In the genomic region with DNA sequence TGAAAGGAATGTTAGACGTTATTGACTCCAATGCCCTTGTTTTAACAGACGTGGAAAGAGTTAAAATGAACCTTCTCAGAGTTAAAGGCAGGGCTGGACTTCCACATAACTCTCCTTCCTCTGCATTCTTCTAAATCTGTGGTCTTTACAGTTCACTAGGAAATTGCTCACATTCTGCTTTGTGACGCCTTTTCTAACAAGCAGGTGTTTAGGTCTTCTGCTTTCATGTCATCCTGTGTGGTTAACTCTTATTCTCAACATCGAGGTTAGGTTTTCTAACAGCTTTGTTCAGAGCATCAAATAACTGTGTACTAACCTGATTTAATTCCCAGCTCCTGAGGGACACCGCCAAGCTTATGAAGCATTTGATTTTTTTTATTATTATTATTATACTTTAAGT, we compare ENCODE assay signal across 18 cellular contexts.
DNase-seq lines count a peak whose midpoint lies in the region; ATAC-seq and TF ChIP-seq lines count a peak whose summit lies in the region.
"Had no signal": no experiment of that assay in that cellular context is flagged by ENCODE, and none has a peak within 500 bp of the region (broad histone marks: within the 10 kb centered on the region; RNA-seq: fewer than 3 reads in every experiment).

No MANE protein-coding gene starts in this region.

- H3K4me1 ChIP-seq in neuronal stem cell (ENCODE audit: control insufficient read depth in 2 of 2, insufficient read depth in 1 of 2, low read depth in 1 of 2, low read length in 2 of 2): no peaks in the 10 kb centered on the region
- H3K4me1 ChIP-seq: SJCRH30 had no signal

- H2BK15ac ChIP-seq in neuronal stem cell (ENCODE audit: low read length): no peak overlapping the region

- peaks cover 0 to 1% of the 10 kb centered on the region in 2 donors for H3K9me3 ChIP-seq in neuronal stem cell (replicated peaks in 1 of 2; ENCODE audit: control insufficient read depth in 2 of 2, insufficient read depth in 1 of 2, low read depth in 1 of 2, low read length in 2 of 2)
- H3K9me3 ChIP-seq: SJCRH30 had no signal

- no peak overlapping the region for H3K4me2 ChIP-seq in neuronal stem cell (ENCODE audit: insufficient read depth, low read length, poor library complexity, severe bottlenecking)
- H3K4me2 ChIP-seq: PC-9 had no signal

- H3K36me3 Mint-ChIP-seq in activated CD8-positive, alpha-beta T cell treated with anti-CD3 and anti-CD28 coated beads for 36 hours (ENCODE audit: low read depth): no peaks in the 10 kb centered on the region
- H3K36me3 Mint-ChIP-seq in activated CD8-positive, alpha-beta T cell treated with anti-CD3 and anti-CD28 coated beads, Interleukin-2, amount 10 ng/mL, durations not matched to agents 7 days and 5 days (ENCODE audit: low read depth): no peaks in the 10 kb centered on the region
- no peaks in the 10 kb centered on the region for H3K36me3 Mint-ChIP-seq in stimulated activated effector memory CD8-positive, alpha-beta T cell treated with anti-CD3 and anti-CD28 coated beads, Interleukin-12 subunit alpha, Interleukin-12 subunit beta, amount 100 ng/mL, for 72 hours
- H3K36me3 Mint-ChIP-seq: CD4-positive, alpha-beta memory T cell had no signal

- H3K27me3 ChIP-seq in neuronal stem cell (ENCODE audit: control insufficient read depth in 3 of 3, insufficient read depth in 3 of 3, low read depth in 1 of 3, low read length in 3 of 3): no peaks in the 10 kb centered on the region
- H3K27me3 ChIP-seq: SJCRH30 had no signal

- H3K23ac ChIP-seq in neuronal stem cell (ENCODE audit: low read depth, low read length, poor library complexity): no peak overlapping the region

- no peak overlapping the region for H3K27ac ChIP-seq in neuronal stem cell (replicated peaks; ENCODE audit: low read length)
- H3K27ac ChIP-seq: PC-9, SJCRH30 had no signal

- H2AK5ac ChIP-seq in neuronal stem cell (ENCODE audit: low read depth, low read length): no peak overlapping the region

- H3K79me1 ChIP-seq in neuronal stem cell (ENCODE audit: low read depth, low read length): no peaks in the 10 kb centered on the region

- H3K27me3 Mint-ChIP-seq in activated CD8-positive, alpha-beta T cell treated with anti-CD3 and anti-CD28 coated beads for 36 hours: no peaks in the 10 kb centered on the region
- H3K27me3 Mint-ChIP-seq in activated CD8-positive, alpha-beta T cell treated with anti-CD3 and anti-CD28 coated beads, Interleukin-2, amount 10 ng/mL, durations not matched to agents 7 days and 5 days (ENCODE audit: low read depth): no peaks in the 10 kb centered on the region

- H3K4me3 ChIP-seq in foreskin fibroblast (ENCODE audit: low read depth in 1 of 2, low read length in 2 of 2) (no peak overlapping the region), neuronal stem cell (ENCODE audit: low read length in 2 of 2) (no peak overlapping the region)
- H3K4me3 ChIP-seq: PC-9, SJCRH30 had no signal

- peaks cover 18% of the 10 kb centered on the region for H3K4me1 Mint-ChIP-seq in activated CD8-positive, alpha-beta T cell treated with anti-CD3 and anti-CD28 coated beads for 36 hours (ENCODE audit: low read depth)
- H3K4me1 Mint-ChIP-seq in activated CD8-positive, alpha-beta T cell treated with anti-CD3 and anti-CD28 coated beads, Interleukin-2, amount 10 ng/mL, durations not matched to agents 7 days and 5 days (ENCODE audit: low read depth): peaks cover 12% of the 10 kb centered on the region
- peaks cover 6% of the 10 kb centered on the region for H3K4me1 Mint-ChIP-seq in stimulated activated effector memory CD8-positive, alpha-beta T cell treated with anti-CD3 and anti-CD28 coated beads, Interleukin-12 subunit alpha, Interleukin-12 subunit beta, amount 100 ng/mL, for 72 hours

- no CpG with 5 or more reads among the region's 5 CpGs for WGBS in neuronal stem cell (ENCODE audit: extremely low coverage in 2 of 2, insufficient read length in 2 of 2, insufficient replicate concordance in 1 of 2), 2 donors

- H2BK12ac ChIP-seq in neuronal stem cell (ENCODE audit: low read length): no peak overlapping the region

- no peak overlapping the region for H3K27ac Mint-ChIP-seq in activated CD8-positive, alpha-beta T cell treated with anti-CD3 and anti-CD28 coated beads for 36 hours
- no peak overlapping the region for H3K27ac Mint-ChIP-seq in activated CD8-positive, alpha-beta T cell treated with anti-CD3 and anti-CD28 coated beads, Interleukin-2, amount 10 ng/mL, durations not matched to agents 7 days and 5 days
- no peak overlapping the region for H3K27ac Mint-ChIP-seq in stimulated activated effector memory CD8-positive, alpha-beta T cell treated with anti-CD3 and anti-CD28 coated beads, Interleukin-12 subunit alpha, Interleukin-12 subunit beta, amount 100 ng/mL, for 72 hours
- H3K27ac Mint-ChIP-seq: CD4-positive, alpha-beta memory T cell had no signal

- no peak overlapping the region for H2BK120ac ChIP-seq in neuronal stem cell (ENCODE audit: low read depth, low read length)

- intact Hi-C loops in activated CD8-positive, alpha-beta T cell treated with anti-CD3 and anti-CD28 coated beads for 36 hours (cut with micrococcal nuclease): no loop called here

- no peak overlapping the region for H2AFZ ChIP-seq in neuronal stem cell (ENCODE audit: low read length)
- H2AFZ ChIP-seq: PC-9 had no signal

- peak; percentile 60 for ATAC-seq in activated CD8-positive, alpha-beta T cell treated with anti-CD3 and anti-CD28 coated beads for 36 hours
- ATAC-seq in activated CD8-positive, alpha-beta T cell treated with anti-CD3 and anti-CD28 coated beads, Interleukin-2, amount 10 ng/mL, durations not matched to agents 7 days and 5 days: no peak
- ATAC-seq in GM21423 (IDR thresholded peaks at IDR 0.05; ENCODE audit: unreplicated experiment) (peak; percentile 82), HG03460 (IDR thresholded peaks at IDR 0.05; ENCODE audit: unreplicated experiment) (peak; percentile 61)
- ATAC-seq in stimulated activated effector memory CD8-positive, alpha-beta T cell treated with anti-CD3 and anti-CD28 coated beads, Interleukin-12 subunit alpha, Interleukin-12 subunit beta, amount 100 ng/mL, for 72 hours: peak; percentile 65

- H4K8ac ChIP-seq in neuronal stem cell (ENCODE audit: low read depth, low read length): no peak overlapping the region

- H3K4me3 Mint-ChIP-seq in activated CD8-positive, alpha-beta T cell treated with anti-CD3 and anti-CD28 coated beads for 36 hours: no peak overlapping the region
- H3K4me3 Mint-ChIP-seq in activated CD8-positive, alpha-beta T cell treated with anti-CD3 and anti-CD28 coated beads, Interleukin-2, amount 10 ng/mL, durations not matched to agents 7 days and 5 days: no peak overlapping the region
- H3K4me3 Mint-ChIP-seq in stimulated activated effector memory CD8-positive, alpha-beta T cell treated with anti-CD3 and anti-CD28 coated beads, Interleukin-12 subunit alpha, Interleukin-12 subunit beta, amount 100 ng/mL, for 72 hours: no peak overlapping the region
- H3K4me3 Mint-ChIP-seq: CD4-positive, alpha-beta memory T cell had no signal

- CTCF ChIA-PET in activated CD8-positive, alpha-beta T cell treated with anti-CD3 and anti-CD28 coated beads for 36 hours (lab: Charles Lee): interaction anchor here (1.0 kb wide), 1 partner anchor 114 kb away, joined by 3 read pairs; no protein-coding TSS in a partner anchor
- CTCF ChIA-PET in activated CD8-positive, alpha-beta T cell treated with anti-CD3 and anti-CD28 coated beads, Interleukin-2, amount 10 ng/mL, durations not matched to agents 7 days and 5 days (lab: Charles Lee): interaction anchor here (1.0 kb wide), 1 partner anchor 114 kb away, joined by 3 read pairs; no protein-coding TSS in a partner anchor

- H3K18ac ChIP-seq in neuronal stem cell (ENCODE audit: low read length): no peak overlapping the region

- TF ChIP-seq CTCF in activated CD8-positive, alpha-beta T cell treated with anti-CD3 and anti-CD28 coated beads for 36 hours (IDR thresholded peaks at IDR 0.05): no peak
- TF ChIP-seq CTCF in foreskin fibroblast (IDR thresholded peaks at IDR 0.05; ENCODE audit: low read depth, low read length): no peak

- no peak overlapping the region for H3K4ac ChIP-seq in neuronal stem cell (ENCODE audit: low read length)

- no peak overlapping the region for H3K14ac ChIP-seq in neuronal stem cell (ENCODE audit: low read length)

- H3K9ac ChIP-seq in neuronal stem cell (ENCODE audit: low read depth, low read length, poor library complexity): no peak overlapping the region

- H2BK5ac ChIP-seq in neuronal stem cell (ENCODE audit: low read length): no peak overlapping the region

- POLR2A ChIA-PET in activated CD8-positive, alpha-beta T cell treated with anti-CD3 and anti-CD28 coated beads for 36 hours (lab: Charles Lee): no interaction called here
- POLR2A ChIA-PET in activated CD8-positive, alpha-beta T cell treated with anti-CD3 and anti-CD28 coated beads, Interleukin-2, amount 10 ng/mL, durations not matched to agents 7 days and 5 days (lab: Charles Lee): interaction anchor here (0.6 kb wide), 1 partner anchor 89 kb away, joined by 3 read pairs; no protein-coding TSS in a partner anchor

- no peak overlapping the region for H4K91ac ChIP-seq in neuronal stem cell (ENCODE audit: low read depth, low read length, poor library complexity)

- no peak for DNase-seq in activated CD8-positive, alpha-beta T cell treated with anti-CD3 and anti-CD28 coated beads for 36 hours
- no peak for DNase-seq in activated CD8-positive, alpha-beta T cell treated with anti-CD3 and anti-CD28 coated beads, Interleukin-2, amount 10 ng/mL, durations not matched to agents 7 days and 5 days
- no peak for DNase-seq in stimulated activated effector memory CD8-positive, alpha-beta T cell treated with anti-CD3 and anti-CD28 coated beads, Interleukin-12 subunit alpha, Interleukin-12 subunit beta, amount 100 ng/mL, for 72 hours (ENCODE audit: low spot score in 2 of 2)
- DNase-seq in foreskin fibroblast (no peak), neuronal stem cell (ENCODE audit: low spot score) (no peak), DMS 273 (lab: John Stamatoyannopoulos, UW; ENCODE audit: unreplicated experiment) (no peak)
- DNase-seq: 8988T, GDM1, KBM-7, NCI-H1436 treated with DMSO at 0.1 percent for 48 hours, NCI-H2081 treated with DMSO at 0.1 percent for 48 hours, NCI-H510A, NCI-H82, PC-9, SJCRH30 had no signal

- H3K9me3 Mint-ChIP-seq in activated CD8-positive, alpha-beta T cell treated with anti-CD3 and anti-CD28 coated beads for 36 hours: no peaks in the 10 kb centered on the region
- H3K9me3 Mint-ChIP-seq in activated CD8-positive, alpha-beta T cell treated with anti-CD3 and anti-CD28 coated beads, Interleukin-2, amount 10 ng/mL, durations not matched to agents 7 days and 5 days (ENCODE audit: insufficient read depth): no peaks in the 10 kb centered on the region
- H3K9me3 Mint-ChIP-seq in stimulated activated effector memory CD8-positive, alpha-beta T cell treated with anti-CD3 and anti-CD28 coated beads, Interleukin-12 subunit alpha, Interleukin-12 subunit beta, amount 100 ng/mL, for 72 hours: no peaks in the 10 kb centered on the region

- no peaks in the 10 kb centered on the region for H3K36me3 ChIP-seq in neuronal stem cell (replicated peaks in 1 of 2; ENCODE audit: control insufficient read depth in 2 of 2, insufficient read depth in 2 of 2, low read length in 2 of 2)
- H3K36me3 ChIP-seq: SJCRH30 had no signal
